Comparison of ENCODE assay signal across 2 cellular contexts in genomic region chr18:63641157-63641680, GRCh38.
A peak's percentile ranks its signal among the peaks of the same experiment; 100 is the strongest.
TF ChIP-seq lines count a peak whose summit lies in the region.

No MANE protein-coding gene starts in this region.

TF ChIP-seq in HCT116, 20 proteins besides CTCF, POLR2A, EP300 and RAD21:
- 0 out of 2 replicates have a peak, but pooled peaks have one; percentile 24 for TF ChIP-seq ATF3 (IDR thresholded peaks at IDR 0.05)
- 0 out of 2 replicates have a peak, but pooled peaks have one; percentile 18 for TF ChIP-seq SRF (IDR thresholded peaks at IDR 0.05; ENCODE audit: low read depth)
- peak; percentile 83 for TF ChIP-seq CEBPB (IDR thresholded peaks at IDR 0.05; ENCODE audit: low read depth)
- TF ChIP-seq JUND (IDR thresholded peaks at IDR 0.05), result peak; percentile 60
- peak; percentile 64 for TF ChIP-seq FOSL1 (IDR thresholded peaks at IDR 0.05; ENCODE audit: low read depth)
- peak; percentile 64 for TF ChIP-seq SP1 (IDR thresholded peaks at IDR 0.05; ENCODE audit: low read depth)
- peak; percentile 46; the same call in 1 of the 2 replicates for TF ChIP-seq CBX3 (IDR thresholded peaks at IDR 0.05; ENCODE audit: low read depth)

TF ChIP-seq in SK-N-SH, 30 proteins besides CTCF, POLR2A, EP300 and RAD21:
- TF ChIP-seq NFIC (IDR thresholded peaks at IDR 0.05; ENCODE audit: borderline replicate concordance), result 0 out of 2 replicates have a peak, but pooled peaks have one; percentile 25
- peak; percentile 41; the same call in 1 of the 2 replicates for TF ChIP-seq TCF12 (IDR thresholded peaks at IDR 0.05)
- peak; percentile 47 for TF ChIP-seq FOSL2 (IDR thresholded peaks at IDR 0.05; ENCODE audit: borderline replicate concordance, low read depth)
- TF ChIP-seq JUND (IDR thresholded peaks at IDR 0.05), result peak; percentile 47; the same call in 1 of the 2 replicates
